In the genomic region with DNA sequence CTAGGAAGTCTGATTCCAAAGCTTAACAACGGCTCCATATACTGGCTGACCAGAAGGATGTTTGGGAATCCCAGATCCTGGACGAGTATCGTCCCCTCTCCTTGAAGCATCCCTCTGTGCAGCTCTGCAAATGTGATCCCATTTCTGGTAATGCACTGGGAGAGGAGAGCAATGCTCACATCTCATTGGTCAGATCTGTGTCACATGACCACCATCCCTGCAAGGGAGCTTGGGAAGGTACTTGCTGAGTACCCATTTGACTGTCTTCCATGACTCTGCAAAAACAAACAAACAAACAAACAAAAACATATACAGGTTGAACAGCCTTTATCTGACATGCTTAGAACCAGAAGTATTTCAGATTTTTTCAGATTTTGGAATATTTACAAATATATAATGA, we compare ENCODE assay signal across 2 cellular contexts.
TF ChIP-seq lines count a peak whose summit lies in the region.

No MANE protein-coding gene starts in this region.

TF ChIP-seq in HepG2, 621 proteins besides CTCF, POLR2A, EP300 and RAD21:
- TF ChIP-seq RAD51 (IDR thresholded peaks at IDR 0.05; ENCODE audit: borderline replicate concordance) (peak; percentile 30; the same call in 1 of the 2 replicates), ZNF234 (CRISPR knock-in tag; conservative IDR thresholded peaks at IDR 0.05) (no peak)
TF ChIP-seq in HepG2: peak in this region for 1.

TF ChIP-seq in K562, 482 proteins besides CTCF, POLR2A, EP300 and RAD21:
- TF ChIP-seq SREBF2 (CRISPR knock-in tag; IDR thresholded peaks at IDR 0.05), result no peak
- no peak for TF ChIP-seq ZBTB33 (CRISPR knock-in tag; IDR thresholded peaks at IDR 0.05)
- no peak for TF ChIP-seq KAT8 (IDR thresholded peaks at IDR 0.05; ENCODE audit: low read depth)
- no peak for TF ChIP-seq RCOR1 (IDR thresholded peaks at IDR 0.05; ENCODE audit: borderline replicate concordance in 1 of 2, low read depth in 2 of 2, low read length in 2 of 2)
- no peak for TF ChIP-seq SAFB (IDR thresholded peaks at IDR 0.05; ENCODE audit: borderline replicate concordance, low read depth, low read length)
- TF ChIP-seq ZNF12 (CRISPR knock-in tag; IDR thresholded peaks at IDR 0.05), result no peak
- TF ChIP-seq ELK1 (CRISPR knock-in tag; IDR thresholded peaks at IDR 0.05), result no peak
- TF ChIP-seq SRF (CRISPR knock-in tag; IDR thresholded peaks at IDR 0.05), result no peak
- TF ChIP-seq, protein P1, sequence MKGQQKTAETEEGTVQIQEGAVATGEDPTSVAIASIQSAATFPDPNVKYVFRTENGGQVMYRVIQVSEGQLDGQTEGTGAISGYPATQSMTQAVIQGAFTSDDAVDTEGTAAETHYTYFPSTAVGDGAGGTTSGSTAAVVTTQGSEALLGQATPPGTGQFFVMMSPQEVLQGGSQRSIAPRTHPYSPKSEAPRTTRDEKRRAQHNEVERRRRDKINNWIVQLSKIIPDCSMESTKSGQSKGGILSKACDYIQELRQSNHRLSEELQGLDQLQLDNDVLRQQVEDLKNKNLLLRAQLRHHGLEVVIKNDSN (CRISPR knock-in tag; IDR thresholded peaks at IDR 0.05), result 0 out of 2 replicates have a peak, but pooled peaks have one; percentile 28
- no peak for TF ChIP-seq CCAR2 (IDR thresholded peaks at IDR 0.05; ENCODE audit: low read depth, low read length)
- TF ChIP-seq FOXO4 (CRISPR knock-in tag; IDR thresholded peaks at IDR 0.05), result no peak
- TF ChIP-seq, protein P2, sequence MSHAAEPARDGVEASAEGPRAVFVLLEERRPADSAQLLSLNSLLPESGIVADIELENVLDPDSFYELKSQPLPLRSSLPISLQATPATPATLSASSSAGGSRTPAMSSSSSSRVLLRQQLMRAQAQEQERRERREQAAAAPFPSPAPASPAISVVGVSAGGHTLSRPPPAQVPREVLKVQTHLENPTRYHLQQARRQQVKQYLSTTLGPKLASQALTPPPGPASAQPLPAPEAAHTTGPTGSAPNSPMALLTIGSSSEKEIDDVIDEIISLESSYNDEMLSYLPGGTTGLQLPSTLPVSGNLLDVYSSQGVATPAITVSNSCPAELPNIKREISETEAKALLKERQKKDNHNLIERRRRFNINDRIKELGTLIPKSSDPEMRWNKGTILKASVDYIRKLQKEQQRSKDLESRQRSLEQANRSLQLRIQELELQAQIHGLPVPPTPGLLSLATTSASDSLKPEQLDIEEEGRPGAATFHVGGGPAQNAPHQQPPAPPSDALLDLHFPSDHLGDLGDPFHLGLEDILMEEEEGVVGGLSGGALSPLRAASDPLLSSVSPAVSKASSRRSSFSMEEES (CRISPR knock-in tag; IDR thresholded peaks at IDR 0.05), result peak; percentile 72
- no peak for TF ChIP-seq PYGO2 (tag; IDR thresholded peaks at IDR 0.05)
- TF ChIP-seq CBFA2T3 (IDR thresholded peaks at IDR 0.05), result no peak
- no peak for TF ChIP-seq NCOR1 (IDR thresholded peaks at IDR 0.05)
- no peak for TF ChIP-seq MAFF (IDR thresholded peaks at IDR 0.05; ENCODE audit: low read length)
- TF ChIP-seq ZNF263 (CRISPR knock-in tag; IDR thresholded peaks at IDR 0.05; ENCODE audit: borderline replicate concordance), result no peak
- peak; percentile 52 for TF ChIP-seq USF2 (CRISPR knock-in tag; IDR thresholded peaks at IDR 0.05)
- TF ChIP-seq NCOA2 (IDR thresholded peaks at IDR 0.05; ENCODE audit: partially characterized antibody in 2 of 2), result no peak
- no peak for TF ChIP-seq SIN3B (IDR thresholded peaks at IDR 0.05; ENCODE audit: low read depth)
- peak; percentile 48; the same call in 1 of the 2 replicates for TF ChIP-seq RAD51 (IDR thresholded peaks at IDR 0.05; ENCODE audit: borderline replicate concordance, low read depth)
- TF ChIP-seq, protein P3, sequence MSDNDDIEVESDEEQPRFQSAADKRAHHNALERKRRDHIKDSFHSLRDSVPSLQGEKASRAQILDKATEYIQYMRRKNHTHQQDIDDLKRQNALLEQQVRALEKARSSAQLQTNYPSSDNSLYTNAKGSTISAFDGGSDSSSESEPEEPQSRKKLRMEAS (CRISPR knock-in tag; IDR thresholded peaks at IDR 0.05), result no peak
- TF ChIP-seq HBP1 (CRISPR knock-in tag; IDR thresholded peaks at IDR 0.05), result no peak
- TF ChIP-seq SMARCE1 (IDR thresholded peaks at IDR 0.05), result no peak
- no peak for TF ChIP-seq ZNF830 (CRISPR knock-in tag; IDR thresholded peaks at IDR 0.05)
- TF ChIP-seq ZC3H4 (CRISPR knock-in tag; IDR thresholded peaks at IDR 0.05; ENCODE audit: borderline replicate concordance), result no peak
- TF ChIP-seq HMG20B (CRISPR knock-in tag; IDR thresholded peaks at IDR 0.05), result no peak
- TF ChIP-seq HIVEP1 (CRISPR knock-in tag; IDR thresholded peaks at IDR 0.05), result no peak
